Comparison of ENCODE assay signal across 10 cellular contexts in genomic region chr10:44853148-44853734, GRCh38. TPM values are rescaled to one million over a fixed set of nuclear protein-coding genes. Genes with fewer than 3 reads are reported as not detected.
DNase-seq lines count a peak whose midpoint lies in the region; ATAC-seq and TF ChIP-seq lines count a peak whose summit lies in the region.
"Had no signal": no experiment of that assay in that cellular context is flagged by ENCODE, and none has a peak within 500 bp of the region (broad histone marks: within the 10 kb centered on the region; RNA-seq: fewer than 3 reads in every experiment).

No MANE protein-coding gene starts in this region.

- no peaks in the 10 kb centered on the region for H3K9me2 ChIP-seq in HCT116 (ENCODE audit: insufficient read depth)

- no peaks in the 10 kb centered on the region for H3K36me3 Mint-ChIP-seq in activated CD8-positive, alpha-beta T cell treated with anti-CD3 and anti-CD28 coated beads, Interleukin-2, amount 10 ng/mL, durations not matched to agents 7 days and 5 days (ENCODE audit: low read depth)

- TF ChIP-seq CTCF in BJ (IDR thresholded peaks at IDR 0.05; ENCODE audit: insufficient read depth, low read depth, low read length) (peak; percentile 57), HCT116 (IDR thresholded peaks at IDR 0.05 in 2 of 3, conservative IDR thresholded peaks at IDR 0.05 in 1 of 3; ENCODE audit: borderline replicate concordance in 1 of 3, insufficient read depth in 1 of 3, low read depth in 2 of 3, low read length in 2 of 3) (peak in 2 of 3 experiments; percentile 22 to 42; a peak in 3 of 6 replicates), astrocyte of the spinal cord (IDR thresholded peaks at IDR 0.05; ENCODE audit: low read depth, low read length) (peak; percentile 59)

- H3K27ac ChIP-seq in HCT116 (ENCODE audit: low read depth, low read length), result no peak overlapping the region
- H3K27ac ChIP-seq: SJSA1 had no signal

- DNase-seq in BJ (ENCODE audit: low read depth) (no peak), HCT116 (ENCODE audit: low read depth, low spot score) (no peak), astrocyte of the spinal cord (ENCODE audit: low read depth, low spot score) (peak; percentile 30), left colon (peak; percentile 30 to 46)
- DNase-seq in effector CD8-positive, alpha-beta T cell (lab: John Stamatoyannopoulos, UW), result no peak
- no peak for DNase-seq in activated CD8-positive, alpha-beta T cell treated with anti-CD3 and anti-CD28 coated beads, Interleukin-2, amount 10 ng/mL, durations not matched to agents 7 days and 5 days

- peak; percentile 44 for TF ChIP-seq RAD21 in HCT116 (IDR thresholded peaks at IDR 0.05; ENCODE audit: low read depth)

- H4K20me1 ChIP-seq in HCT116 (ENCODE audit: insufficient read depth), result no peaks in the 10 kb centered on the region

- POLR2A ChIA-PET in BJ (lab: Charles Lee) (no interaction called here), HCT116 (lab: Charles Lee) (no interaction called here)
- POLR2A ChIA-PET in activated CD8-positive, alpha-beta T cell treated with anti-CD3 and anti-CD28 coated beads, Interleukin-2, amount 10 ng/mL, durations not matched to agents 7 days and 5 days (lab: Charles Lee), result no interaction called here

- no peak overlapping the region for H3K4me3 ChIP-seq in BJ (ENCODE audit: low read depth, low read length)
- no peak overlapping the region for H3K4me3 ChIP-seq in HCT116 (replicated peaks in 1 of 2; ENCODE audit: low read depth in 1 of 2, low read length in 2 of 2)
- H3K4me3 ChIP-seq in astrocyte of the spinal cord (ENCODE audit: low read depth, low read length), result no peak overlapping the region
- H3K4me3 ChIP-seq: SJSA1 had no signal

- H3K27me3 ChIP-seq in BJ (ENCODE audit: control insufficient read depth, insufficient read depth, low read length), result no peaks in the 10 kb centered on the region
- peaks cover 8% of the 10 kb centered on the region; the same call in 1 of the 2 replicates for H3K27me3 ChIP-seq in HCT116 (ENCODE audit: insufficient read depth, low read length)
- H3K27me3 ChIP-seq: SJSA1 had no signal

- CTCF ChIA-PET in BJ (lab: Yijun Ruan, JAX), result interaction anchor here (0.7 to 2.0 kb wide), 13 partner anchors 8 to 1183 kb away, joined by 3 to 7 read pairs (median 3); no protein-coding TSS in a partner anchor
- CTCF ChIA-PET in HCT116 (lab: Charles Lee), result interaction anchor here (1.7 kb wide), 1 partner anchor 8 kb away, joined by 3 read pairs; no protein-coding TSS in a partner anchor
- CTCF ChIA-PET in activated CD8-positive, alpha-beta T cell treated with anti-CD3 and anti-CD28 coated beads, Interleukin-2, amount 10 ng/mL, durations not matched to agents 7 days and 5 days (lab: Charles Lee), result no interaction called here

- RAD21 ChIA-PET in HCT116 (lab: Charles Lee; ENCODE audit: low non-redundant PET in 1 of 2, low total read pairs in 2 of 2, uncharacterized antibody in 2 of 2, unreplicated experiment in 2 of 2), result no interaction called here

- H3K9me3 ChIP-seq in HCT116 (ENCODE audit: control insufficient read depth in 1 of 2, insufficient read depth in 1 of 2, low read depth in 1 of 2, low read length in 2 of 2), result no peaks in the 10 kb centered on the region
- H3K9me3 ChIP-seq: SJSA1 had no signal

- H3K27me3 Mint-ChIP-seq in activated CD8-positive, alpha-beta T cell treated with anti-CD3 and anti-CD28 coated beads, Interleukin-2, amount 10 ng/mL, durations not matched to agents 7 days and 5 days (ENCODE audit: low read depth), result no peaks in the 10 kb centered on the region

- no peaks in the 10 kb centered on the region for H3K4me1 Mint-ChIP-seq in activated CD8-positive, alpha-beta T cell treated with anti-CD3 and anti-CD28 coated beads, Interleukin-2, amount 10 ng/mL, durations not matched to agents 7 days and 5 days (ENCODE audit: low read depth)

- no peak overlapping the region for H2AFZ ChIP-seq in HCT116 (ENCODE audit: low read depth, low read length, poor library complexity, severe bottlenecking)

- H3K36me3 ChIP-seq in BJ (ENCODE audit: control insufficient read depth, insufficient read depth, low read length) (no peaks in the 10 kb centered on the region), HCT116 (ENCODE audit: control insufficient read depth in 1 of 2, insufficient read depth in 2 of 2, low read length in 2 of 2) (no peaks in the 10 kb centered on the region)
- H3K36me3 ChIP-seq: SJSA1 had no signal

- no TSS peak for BruUV-seq in HCT116 (replicated peaks; lab: Mats Ljungman, UMichigan)

- H3K4me1 ChIP-seq in HCT116 (ENCODE audit: control insufficient read depth in 1 of 2, insufficient read depth in 2 of 2, low read length in 2 of 2), result no peaks in the 10 kb centered on the region
- H3K4me1 ChIP-seq: SJSA1 had no signal

- H3K9ac ChIP-seq in HCT116 (ENCODE audit: low read length), result no peak overlapping the region

- H3K4me3 Mint-ChIP-seq in activated CD8-positive, alpha-beta T cell treated with anti-CD3 and anti-CD28 coated beads, Interleukin-2, amount 10 ng/mL, durations not matched to agents 7 days and 5 days, result no peak overlapping the region
- H3K4me3 Mint-ChIP-seq: activated T-helper 1 cell treated with anti-CD3 and anti-CD28 coated beads, Interleukin-12 subunit alpha, Interleukin-12 subunit beta, Interleukin-2, Interleukin-4 antibody, amounts not matched to agents 30 ng/mL and 10 ng/mL and 1 ng/mL, durations not matched to agents 14 hours and 24 hours and 36 hours had no signal

- no peaks in the 10 kb centered on the region for H3K9me3 Mint-ChIP-seq in activated CD8-positive, alpha-beta T cell treated with anti-CD3 and anti-CD28 coated beads, Interleukin-2, amount 10 ng/mL, durations not matched to agents 7 days and 5 days (ENCODE audit: insufficient read depth)
- H3K9me3 Mint-ChIP-seq: activated T-helper 1 cell treated with anti-CD3 and anti-CD28 coated beads, Interleukin-12 subunit alpha, Interleukin-12 subunit beta, Interleukin-2, Interleukin-4 antibody, amounts not matched to agents 30 ng/mL and 10 ng/mL and 1 ng/mL, durations not matched to agents 14 hours and 24 hours and 36 hours had no signal

- TF ChIP-seq POLR2A in HCT116 (IDR thresholded peaks at IDR 0.05; ENCODE audit: borderline replicate concordance, extremely low read depth, insufficient read depth, insufficient read length) (no peak), GM18505 (IDR thresholded peaks at IDR 0.05; ENCODE audit: borderline replicate concordance, extremely low read depth, insufficient read depth, insufficient read length) (no peak)

- in situ Hi-C loops in astrocyte of the spinal cord (cut with HindIII; ENCODE audit: low sequenced_read_pairs), result no loop called here

- intact Hi-C loops in HCT116 (cut with micrococcal nuclease), result no loop called here
- intact Hi-C loops in left colon (cut with DNase I, micrococcal nuclease), result loop anchor here in 1 of 2 donors (10.0 kb wide), 2 partner anchors 458 to 538 kb away; no protein-coding TSS in a partner anchor

- ATAC-seq in HCT116 (peak; percentile 84), left colon (peak; percentile 92), GM18505 (IDR thresholded peaks at IDR 0.05; ENCODE audit: unreplicated experiment) (no peak), GM21515 (IDR thresholded peaks at IDR 0.05; ENCODE audit: unreplicated experiment) (no peak)
- no peak for ATAC-seq in activated CD8-positive, alpha-beta T cell treated with anti-CD3 and anti-CD28 coated beads, Interleukin-2, amount 10 ng/mL, durations not matched to agents 7 days and 5 days

- no peak overlapping the region for H3K27ac Mint-ChIP-seq in activated CD8-positive, alpha-beta T cell treated with anti-CD3 and anti-CD28 coated beads, Interleukin-2, amount 10 ng/mL, durations not matched to agents 7 days and 5 days
- H3K27ac Mint-ChIP-seq: activated T-helper 1 cell treated with anti-CD3 and anti-CD28 coated beads, Interleukin-12 subunit alpha, Interleukin-12 subunit beta, Interleukin-2, Interleukin-4 antibody, amounts not matched to agents 30 ng/mL and 10 ng/mL and 1 ng/mL, durations not matched to agents 14 hours and 24 hours and 36 hours had no signal

- no peak overlapping the region for H3K4me2 ChIP-seq in HCT116 (ENCODE audit: low read length)

- H3K79me2 ChIP-seq in HCT116 (ENCODE audit: insufficient read depth, low read length), result no peaks in the 10 kb centered on the region

TF ChIP-seq in HCT116, 20 proteins besides CTCF, POLR2A, EP300 and RAD21:
- no peak for TF ChIP-seq SIN3A (IDR thresholded peaks at IDR 0.05; ENCODE audit: low read depth)
- TF ChIP-seq POLR2AphosphoS5 (IDR thresholded peaks at IDR 0.05; ENCODE audit: low read depth, low read length), result no peak
- TF ChIP-seq JUND (IDR thresholded peaks at IDR 0.05), result no peak
- no peak for TF ChIP-seq YY1 (IDR thresholded peaks at IDR 0.05; ENCODE audit: extremely low read depth, insufficient replicate concordance, low read depth, low read length)
- TF ChIP-seq FOSL1 (IDR thresholded peaks at IDR 0.05; ENCODE audit: low read depth), result no peak
- TF ChIP-seq TCF7L2 (IDR thresholded peaks at IDR 0.05; ENCODE audit: borderline replicate concordance, extremely low read depth, insufficient read depth, insufficient read length), result no peak
- TF ChIP-seq SRF (IDR thresholded peaks at IDR 0.05; ENCODE audit: low read depth), result no peak
- TF ChIP-seq ATF3 (IDR thresholded peaks at IDR 0.05), result no peak
- no peak for TF ChIP-seq ELF1 (IDR thresholded peaks at IDR 0.05; ENCODE audit: borderline replicate concordance, low read depth)

RNA-seq across cellular contexts. Expression of gene TMEM72, which starts 57.9 kb away (rescaled TPM):
- polyA plus RNA-seq in BJ (2011; rRNA removed), result not detected in 2 replicates
- polyA minus RNA-seq in BJ (2011; rRNA and poly(A)+ RNA removed), result not detected in 2 replicates
- total RNA-seq in HCT116 (2021; ENCODE audit: unreplicated experiment) (not detected), left colon (10 to 100 TPM; 25.0 to 33.1 TPM)
- not detected in 2 replicates for polyA plus RNA-seq in HCT116 (2012)
- not detected for total RNA-seq in activated CD8-positive, alpha-beta T cell treated with anti-CD3 and anti-CD28 coated beads, Interleukin-2, amount 10 ng/mL, durations not matched to agents 7 days and 5 days
- total RNA-seq: activated T-helper 1 cell treated with anti-CD3 and anti-CD28 coated beads, Interleukin-12 subunit alpha, Interleukin-12 subunit beta, Interleukin-2, Interleukin-4 antibody, amounts not matched to agents 30 ng/mL and 10 ng/mL and 1 ng/mL, durations not matched to agents 14 hours and 24 hours and 36 hours; SJSA1 had no signal

Comparison
In these comparisons a context has a peak if more than half of its experiments do, and no peak if none do; other contexts are left out.
1. DNase-seq: peak in astrocyte of the spinal cord (single experiment) and left colon (2 of 2); none in BJ (single experiment), HCT116 (single experiment), effector CD8-positive, alpha-beta T cell (single experiment) and activated CD8-positive, alpha-beta T cell treated with anti-CD3 and anti-CD28 coated beads, Interleukin-2, amount 10 ng/mL, durations not matched to agents 7 days and 5 days (single experiment).
2. ATAC-seq: peak in HCT116 (single experiment) and left colon (single experiment); none in GM18505 (single experiment), GM21515 (single experiment) and activated CD8-positive, alpha-beta T cell treated with anti-CD3 and anti-CD28 coated beads, Interleukin-2, amount 10 ng/mL, durations not matched to agents 7 days and 5 days (single experiment).
3. RNA of gene TMEM72, which starts 57.9 kb away (total RNA-seq): 25.0 to 33.1 TPM in left colon; not detected in HCT116 (single experiment) and not detected in activated CD8-positive, alpha-beta T cell treated with anti-CD3 and anti-CD28 coated beads, Interleukin-2, amount 10 ng/mL, durations not matched to agents 7 days and 5 days; every median in the first group is over 10 times any median in the second.
4. Peak in every context shown above with its lines, with median percentiles within 50 percentile points of each other: CTCF ChIP-seq.